In the genomic region with DNA sequence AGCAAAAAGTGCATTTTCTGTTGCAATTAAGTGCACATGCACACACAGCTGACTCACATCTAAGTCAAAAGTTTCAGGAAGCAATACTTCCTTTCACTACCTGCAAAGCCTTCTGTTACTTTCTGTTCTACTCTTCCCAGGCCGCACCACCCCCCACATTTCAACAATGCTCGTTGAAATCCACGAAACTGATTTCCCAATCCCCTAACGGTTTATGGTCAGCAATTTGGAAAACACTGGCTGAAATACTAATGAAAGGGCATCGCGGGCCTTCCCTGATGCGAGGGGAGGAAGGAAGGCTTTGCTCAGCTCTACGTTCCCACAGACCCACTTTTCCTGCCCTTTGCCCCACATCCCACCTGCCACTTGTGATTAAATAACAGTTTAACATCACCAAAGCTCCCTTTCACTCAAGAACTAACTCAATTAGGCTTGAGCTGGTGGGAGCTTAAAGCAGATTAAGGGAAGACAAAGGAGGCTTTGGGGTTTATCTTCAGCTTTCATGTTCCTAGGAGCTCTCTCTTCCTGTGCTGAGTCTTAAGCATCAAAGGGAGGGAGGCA, we compare ENCODE assay signal across 9 cellular contexts.
DNase-seq lines count a peak whose midpoint lies in the region; ATAC-seq lines count a peak whose summit lies in the region.
"Had no signal": no experiment of that assay in that cellular context is flagged by ENCODE, and none has a peak within 500 bp of the region (broad histone marks: within the 10 kb centered on the region; RNA-seq: fewer than 3 reads in every experiment).

No MANE protein-coding gene starts in this region.

- H2AFZ ChIP-seq in mesenchymal stem cell (ENCODE audit: low read depth, low read length), result peak overlapping the region; percentile 15

- H2BK15ac ChIP-seq in mesenchymal stem cell (ENCODE audit: low read depth, poor library complexity, severe bottlenecking), result no peak overlapping the region

- ATAC-seq in GM18868 (IDR thresholded peaks at IDR 0.05; ENCODE audit: unreplicated experiment), result no peak
- no peak for ATAC-seq in aorta (ENCODE audit: low FRiP score)

- H3K9ac ChIP-seq in mesenchymal stem cell (ENCODE audit: low read length), result peak overlapping the region; percentile 40

- H3K36me3 Mint-ChIP-seq in IgD-negative memory B cell, result no peaks in the 10 kb centered on the region
- no peaks in the 10 kb centered on the region for H3K36me3 Mint-ChIP-seq in activated naive CD4-positive, alpha-beta T cell treated with anti-CD3 and anti-CD28 coated beads, Interleukin-2, amount 50 U/mL, for 24 hours

- H3K27me3 Mint-ChIP-seq in IgD-negative memory B cell, result peaks cover 21% of the 10 kb centered on the region
- H3K27me3 Mint-ChIP-seq in activated naive CD4-positive, alpha-beta T cell treated with anti-CD3 and anti-CD28 coated beads, Interleukin-2, amount 50 U/mL, for 24 hours, result no peaks in the 10 kb centered on the region

- H3K79me1 ChIP-seq in mesenchymal stem cell (replicated peaks; ENCODE audit: low read length, poor library complexity, severe bottlenecking), result no peaks in the 10 kb centered on the region

- H2BK120ac ChIP-seq in mesenchymal stem cell (ENCODE audit: low read depth, low read length), result peak overlapping the region; percentile 86

- H3K9me3 ChIP-seq in mesenchymal stem cell (ENCODE audit: control insufficient read depth, low read length) (no peaks in the 10 kb centered on the region), aorta (ENCODE audit: control insufficient read depth, low read length) (no peaks in the 10 kb centered on the region)
- H3K9me3 ChIP-seq: tibial artery had no signal

- peak overlapping the region; percentile 33 to 61 for H2BK12ac ChIP-seq in mesenchymal stem cell (ENCODE audit: low read length in 2 of 2)

- H3K27ac Mint-ChIP-seq in IgD-negative memory B cell, result peak overlapping the region in 2 of 3 donors; percentile 59 to 87
- peak overlapping the region; percentile 38 for H3K27ac Mint-ChIP-seq in activated naive CD4-positive, alpha-beta T cell treated with anti-CD3 and anti-CD28 coated beads, Interleukin-2, amount 50 U/mL, for 24 hours

- H3K27ac ChIP-seq in mesenchymal stem cell (ENCODE audit: low read length, poor library complexity, severe bottlenecking) (no peak overlapping the region), aorta (ENCODE audit: low read depth in 1 of 2, low read length in 2 of 2) (no peak overlapping the region)
- H3K27ac ChIP-seq: tibial artery had no signal

- intact Hi-C loops in aorta (cut with DNase I), result no loop called here

- peaks cover 6 to 7% (median 7%) of the 10 kb centered on the region in 3 donors for H3K4me1 Mint-ChIP-seq in IgD-negative memory B cell
- peaks cover 11% of the 10 kb centered on the region for H3K4me1 Mint-ChIP-seq in activated naive CD4-positive, alpha-beta T cell treated with anti-CD3 and anti-CD28 coated beads, Interleukin-2, amount 50 U/mL, for 24 hours

- H3K4me3 Mint-ChIP-seq in IgD-negative memory B cell, result peak overlapping the region in 3 of 4 donors; percentile 58 to 79 (median 77)
- peak overlapping the region; percentile 71 for H3K4me3 Mint-ChIP-seq in activated naive CD4-positive, alpha-beta T cell treated with anti-CD3 and anti-CD28 coated beads, Interleukin-2, amount 50 U/mL, for 24 hours

- H3K14ac ChIP-seq in mesenchymal stem cell (ENCODE audit: low read length in 2 of 2), result no peak overlapping the region

- H3K36me3 ChIP-seq in mesenchymal stem cell (ENCODE audit: control insufficient read depth in 1 of 2, insufficient read depth in 2 of 2, low read depth in 1 of 2, low read length in 2 of 2) (no peaks in the 10 kb centered on the region), aorta (ENCODE audit: control insufficient read depth in 1 of 2, insufficient read depth in 2 of 2, low read length in 1 of 2) (no peaks in the 10 kb centered on the region)
- H3K36me3 ChIP-seq: tibial artery had no signal

- peaks cover 0 to 36% of the 10 kb centered on the region in 2 experiments for H3K27me3 ChIP-seq in mesenchymal stem cell (ENCODE audit: control insufficient read depth in 1 of 2, insufficient read depth in 1 of 2, low read length in 2 of 2)
- H3K27me3 ChIP-seq in aorta (ENCODE audit: control insufficient read depth in 1 of 2, insufficient read depth in 2 of 2, low read length in 1 of 2), result no peaks in the 10 kb centered on the region
- H3K27me3 ChIP-seq: tibial artery had no signal

- H3K23ac ChIP-seq in mesenchymal stem cell (ENCODE audit: low read length in 2 of 2), result no peak overlapping the region

- H3K4me1 ChIP-seq in mesenchymal stem cell (ENCODE audit: control insufficient read depth, insufficient read depth, low read depth, low read length), result peaks cover 8% of the 10 kb centered on the region
- H3K4me1 ChIP-seq in aorta (ENCODE audit: control insufficient read depth in 1 of 2, insufficient read depth in 2 of 2, low read length in 2 of 2), result no peaks in the 10 kb centered on the region

- peak overlapping the region; percentile 19 to 30 for H3K4ac ChIP-seq in mesenchymal stem cell (ENCODE audit: low read depth in 1 of 2, low read length in 2 of 2)

- WGBS in mesenchymal stem cell, result 4% methylated on average over 7 of the region's 8 CpGs
- 83 to 84% methylated on average over 8 of the region's 8 CpGs for WGBS in aorta, 2 donors

- H3K4me2 ChIP-seq in mesenchymal stem cell (ENCODE audit: low read length, poor library complexity, severe bottlenecking), result no peak overlapping the region

- H3K18ac ChIP-seq in mesenchymal stem cell (ENCODE audit: low read depth in 1 of 2, low read length in 2 of 2), result peak overlapping the region; percentile 62 to 95

- no peak overlapping the region for H2AK5ac ChIP-seq in mesenchymal stem cell (ENCODE audit: low read length, severe bottlenecking)

- H3K9me3 Mint-ChIP-seq in IgD-negative memory B cell, result no peaks in the 10 kb centered on the region
- no peaks in the 10 kb centered on the region for H3K9me3 Mint-ChIP-seq in activated naive CD4-positive, alpha-beta T cell treated with anti-CD3 and anti-CD28 coated beads, Interleukin-2, amount 50 U/mL, for 24 hours

- peak; percentile 16 for DNase-seq in Daoy (ENCODE audit: low read depth)
- DNase-seq in mesenchymal stem cell, result peak; percentile 84
- DNase-seq in ureter (ENCODE audit: low spot score), result peak; percentile 77
- DNase-seq in NCI-H1092 (lab: John Stamatoyannopoulos, UW), result no peak
- DNase-seq in aorta, result no peak

- H2BK5ac ChIP-seq in mesenchymal stem cell (ENCODE audit: low read depth, low read length, poor library complexity, severe bottlenecking), result no peak overlapping the region

- H4K91ac ChIP-seq in mesenchymal stem cell (ENCODE audit: low read length), result peak overlapping the region; percentile 94

- H3K4me3 ChIP-seq in mesenchymal stem cell (ENCODE audit: insufficient read depth in 1 of 2, low read depth in 1 of 2, low read length in 2 of 2) (peak overlapping the region in 1 of 2 experiments; percentile 27), aorta (ENCODE audit: low read length in 2 of 2) (no peak overlapping the region)
- H3K4me3 ChIP-seq: tibial artery had no signal

- H4K8ac ChIP-seq in mesenchymal stem cell (ENCODE audit: low read length), result peak overlapping the region; percentile 96

Comparison
In these comparisons a context has a peak if more than half of its experiments do, and no peak if none do; other contexts are left out.
1. DNase-seq: peak in Daoy (single experiment), mesenchymal stem cell (single experiment) and ureter (single experiment); none in NCI-H1092 (single experiment) and aorta (0 of 2).